11 cellular contexts compared by ENCODE assay signal in the genomic region with DNA sequence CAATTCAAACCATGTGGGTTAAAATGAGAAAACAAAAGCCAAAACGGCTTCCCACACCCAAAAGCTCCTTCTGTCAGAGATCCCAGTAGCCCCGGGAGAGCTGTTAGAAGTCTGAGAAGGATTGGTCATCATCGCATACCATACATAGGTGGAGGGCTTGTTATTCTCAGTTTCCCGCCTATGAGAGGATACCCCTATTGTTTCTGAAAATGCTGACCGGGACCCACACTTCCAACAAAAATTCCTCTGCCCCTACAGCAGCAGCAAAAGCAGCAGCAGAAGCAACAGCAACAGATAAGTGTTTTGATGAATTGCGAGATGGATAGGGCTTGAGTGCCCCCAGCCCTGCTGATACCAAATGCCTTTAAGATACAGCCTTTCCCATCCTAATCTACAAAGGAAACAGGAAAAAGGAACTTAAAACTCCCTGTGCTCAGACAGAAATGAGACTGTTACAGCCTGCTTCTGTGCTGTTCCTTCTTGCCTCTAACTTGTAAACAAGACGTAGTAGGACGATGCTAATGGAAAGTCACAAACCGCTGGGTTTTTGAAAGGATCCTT. TPM values are rescaled to one million over a fixed set of nuclear protein-coding genes. Genes with fewer than 3 reads are reported as not detected.
DNase-seq lines count a peak whose midpoint lies in the region; ATAC-seq and TF ChIP-seq lines count a peak whose summit lies in the region.
"Had no signal": no experiment of that assay in that cellular context is flagged by ENCODE, and none has a peak within 500 bp of the region (broad histone marks: within the 10 kb centered on the region; RNA-seq: fewer than 3 reads in every experiment).

A gene (plus strand): TSS at position 245 of the 561 bp plus-strand sequence. CDS start 366 bp downstream, outside the sequence.

- H3K9ac ChIP-seq in NT2/D1 (ENCODE audit: insufficient read length, low read depth) (peak within 1 kb of the TSS; percentile 84), subcutaneous abdominal adipose tissue (ENCODE audit: low read length in 5 of 5) (peak within 1 kb of the TSS in 4 of 5 donors; percentile 36 to 91 (median 58))
- H3K9ac ChIP-seq: KMS-11 had no signal

- no peaks in the 10 kb centered on the region for H3K79me2 ChIP-seq in OCI-LY7 (ENCODE audit: insufficient read depth, low read depth, low read length)

- H3K36me3 Mint-ChIP-seq in activated CD4-positive, alpha-beta memory T cell treated with anti-CD3 and anti-CD28 coated beads for 36 hours = no peaks in the 10 kb centered on the region

- no peak within 1 kb of the TSS for H3K27ac Mint-ChIP-seq in activated CD4-positive, alpha-beta memory T cell treated with anti-CD3 and anti-CD28 coated beads for 36 hours

- no peak for TF ChIP-seq CTCF in OCI-LY7 (conservative IDR thresholded peaks at IDR 0.05; ENCODE audit: low read length)

- intact Hi-C loops in OCI-LY7 (cut with micrococcal nuclease; ENCODE audit: unreplicated experiment) = no loop called here
- intact Hi-C loops in activated CD4-positive, alpha-beta memory T cell treated with anti-CD3 and anti-CD28 coated beads for 36 hours (cut with micrococcal nuclease) = no loop called here

- no peak within 1 kb of the TSS for H3K4me2 ChIP-seq in OCI-LY7 (ENCODE audit: low read length)
- H3K4me2 ChIP-seq: KMS-11 had no signal

- H3K4me1 Mint-ChIP-seq in activated CD4-positive, alpha-beta memory T cell treated with anti-CD3 and anti-CD28 coated beads for 36 hours (ENCODE audit: low read depth) = no peaks in the 10 kb centered on the region

- no peaks in the 10 kb centered on the region for H3K9me3 ChIP-seq in NT2/D1 (ENCODE audit: insufficient read depth, low read length)
- no peaks in the 10 kb centered on the region for H3K9me3 ChIP-seq in subcutaneous abdominal adipose tissue (ENCODE audit: control insufficient read depth in 5 of 5, low read length in 5 of 5)
- no peaks in the 10 kb centered on the region for H3K9me3 ChIP-seq in OCI-LY7 (ENCODE audit: low read length)

- H3K4me3 Mint-ChIP-seq in activated CD4-positive, alpha-beta memory T cell treated with anti-CD3 and anti-CD28 coated beads for 36 hours = no peak within 1 kb of the TSS

- ATAC-seq in left lobe of liver (peak; percentile 63), HG03565 (IDR thresholded peaks at IDR 0.05; ENCODE audit: unreplicated experiment) (no peak)

- POLR2A ChIA-PET in OCI-LY7 (lab: Charles Lee) = no interaction called here
- POLR2A ChIA-PET in activated CD4-positive, alpha-beta memory T cell treated with anti-CD3 and anti-CD28 coated beads for 36 hours (lab: Charles Lee) = no interaction called here

- H3K4me1 ChIP-seq in NT2/D1 (ENCODE audit: insufficient read depth, insufficient read length) = no peaks in the 10 kb centered on the region
- H3K4me1 ChIP-seq in subcutaneous abdominal adipose tissue (ENCODE audit: control insufficient read depth in 5 of 5, insufficient read depth in 5 of 5, low read length in 5 of 5) = peaks cover 0 to 11% (median 7%) of the 10 kb centered on the region in 5 donors
- H3K4me1 ChIP-seq in OCI-LY7 (ENCODE audit: insufficient read depth, low read length, poor library complexity, severe bottlenecking) = no peaks in the 10 kb centered on the region

- CTCF ChIA-PET in OCI-LY7 (lab: Charles Lee; ENCODE audit: unreplicated experiment) = no interaction called here
- CTCF ChIA-PET in activated CD4-positive, alpha-beta memory T cell treated with anti-CD3 and anti-CD28 coated beads for 36 hours (lab: Charles Lee) = no interaction called here

- H2AFZ ChIP-seq in OCI-LY7 (ENCODE audit: low read length) = no peak within 1 kb of the TSS

- no peaks in the 10 kb centered on the region for H3K9me3 Mint-ChIP-seq in activated CD4-positive, alpha-beta memory T cell treated with anti-CD3 and anti-CD28 coated beads for 36 hours

- H3K36me3 ChIP-seq in NT2/D1 (ENCODE audit: insufficient read depth, insufficient read length, low read length) (peaks cover 6% of the 10 kb centered on the region), subcutaneous abdominal adipose tissue (ENCODE audit: control insufficient read depth in 5 of 5, insufficient read depth in 5 of 5, low read length in 5 of 5) (no peaks in the 10 kb centered on the region), OCI-LY7 (ENCODE audit: insufficient read depth, low read length) (no peaks in the 10 kb centered on the region)

- peak; percentile 75 for DNase-seq in NT2/D1 (ENCODE audit: low read depth, low spot score)
- no peak for DNase-seq in left lobe of liver (ENCODE audit: low spot score)
- DNase-seq in OCI-LY7 (ENCODE audit: low spot score) = no peak
- no peak for DNase-seq in cerebellar nuclear complex (lab: John Stamatoyannopoulos, UW)
- no peak for DNase-seq in activated CD4-positive, alpha-beta memory T cell treated with anti-CD3 and anti-CD28 coated beads for 36 hours
- DNase-seq: activated CD4-positive, alpha-beta T cell treated with anti-CD3 and anti-CD28 coated beads for 1 hour; NK-92 treated with Interleukin-12 subunit alpha and Interleukin-12 subunit beta, amount 100 ng/mL, for 24 hours had no signal

- peaks cover 3% of the 10 kb centered on the region for H3K27me3 Mint-ChIP-seq in activated CD4-positive, alpha-beta memory T cell treated with anti-CD3 and anti-CD28 coated beads for 36 hours

- no peaks in the 10 kb centered on the region for H3K9me2 ChIP-seq in OCI-LY7 (ENCODE audit: insufficient read depth, low read length)

- H3K4me3 ChIP-seq in NT2/D1 (ENCODE audit: insufficient read length, low read depth) (peak within 1 kb of the TSS; percentile 59), subcutaneous abdominal adipose tissue (ENCODE audit: low read depth in 1 of 5, low read length in 5 of 5) (peak within 1 kb of the TSS; percentile 48 to 78 (median 57)), OCI-LY7 (ENCODE audit: low read depth, low read length, poor library complexity, severe bottlenecking) (no peak within 1 kb of the TSS)

- in situ Hi-C loops in endometrial microvascular endothelial cells (cut with HindIII; ENCODE audit: inconsistent ontology term, low pct_unique_long_range_greater_than_20kb, low sequenced_read_pairs) = no loop called here

- no TSS peak for BruUV-seq in OCI-LY7 (replicated peaks; lab: Mats Ljungman, UMichigan)

- H4K20me1 ChIP-seq in OCI-LY7 (ENCODE audit: insufficient read depth, low read length) = no peaks in the 10 kb centered on the region

- no peaks in the 10 kb centered on the region for H3K27me3 ChIP-seq in NT2/D1 (ENCODE audit: insufficient read depth, insufficient read length)
- H3K27me3 ChIP-seq in subcutaneous abdominal adipose tissue (ENCODE audit: control insufficient read depth in 5 of 5, insufficient read depth in 4 of 5, low read length in 5 of 5) = no peaks in the 10 kb centered on the region

- H3K27ac ChIP-seq in subcutaneous abdominal adipose tissue (ENCODE audit: low read depth, low read length) (peak within 1 kb of the TSS; percentile 69), OCI-LY7 (ENCODE audit: low read depth, low read length, poor library complexity, severe bottlenecking) (no peak within 1 kb of the TSS)
- H3K27ac ChIP-seq: KMS-11 had no signal

RNA-seq across cellular contexts. Expression of the gene that starts here (rescaled TPM):
- 38.5 TPM for total RNA-seq in endometrial microvascular endothelial cells (ENCODE audit: inconsistent ontology term)
- 4.4 TPM for total RNA-seq in left lobe of liver
- not detected in 2 replicates for total RNA-seq in OCI-LY7 (2014; rRNA removed; shearing (Covaris generic))
- not detected in 2 replicates for total RNA-seq in OCI-LY7 (2022)
- total RNA-seq in activated CD4-positive, alpha-beta memory T cell treated with anti-CD3 and anti-CD28 coated beads for 36 hours = not detected
